Comparison of ENCODE assay signal across 9 cellular contexts in genomic region chr10:21173964-21174669, GRCh38.
DNase-seq lines count a peak whose midpoint lies in the region; ATAC-seq, FAIRE-seq and TF ChIP-seq lines count a peak whose summit lies in the region.
"Had no signal": no experiment of that assay in that cellular context is flagged by ENCODE, and none has a peak within 500 bp of the region (broad histone marks: within the 10 kb centered on the region; RNA-seq: fewer than 3 reads in every experiment).

No MANE protein-coding gene starts in this region.

- H3K27me3 ChIP-seq in astrocyte (ENCODE audit: insufficient read depth, low read length): peaks cover 3% of the 10 kb centered on the region
- peaks cover 2% of the 10 kb centered on the region; the same call in 1 of the 2 replicates for H3K27me3 ChIP-seq in iPS DF 6.9 (ENCODE audit: control insufficient read depth, insufficient read depth, low read length)

- WGBS in iPS DF 6.9 (ENCODE audit: insufficient coverage, insufficient read length): no CpG with 5 or more reads among the region's 80 CpGs

- peaks cover 7% of the 10 kb centered on the region for H3K36me3 Mint-ChIP-seq in natural killer cell treated with Interleukin-12 subunit alpha and Interleukin-12 subunit beta and Interleukin-15 and Interleukin-18, amount 100 ng/mL, for 72 hours
- H3K36me3 Mint-ChIP-seq in natural killer cell (no peaks in the 10 kb centered on the region), astrocyte (ENCODE audit: low read depth, unreplicated experiment) (no peaks in the 10 kb centered on the region)
- H3K36me3 Mint-ChIP-seq: activated naive CD4-positive, alpha-beta T cell treated with anti-CD3 and anti-CD28 coated beads, Interleukin-2, amount 50 U/mL, for 24 hours had no signal

- TF ChIP-seq CTCF in natural killer cell (IDR thresholded peaks at IDR 0.05): no peak
- TF ChIP-seq CTCF in astrocyte (IDR thresholded peaks at IDR 0.05; ENCODE audit: insufficient read depth, low read depth, low read length): no peak
- TF ChIP-seq CTCF in D721Med (IDR thresholded peaks at IDR 0.05; ENCODE audit: insufficient read depth, missing control alignments): no peak

- no peak overlapping the region for H3K27ac Mint-ChIP-seq in natural killer cell treated with Interleukin-12 subunit alpha and Interleukin-12 subunit beta and Interleukin-15 and Interleukin-18, amount 100 ng/mL, for 72 hours
- H3K27ac Mint-ChIP-seq in natural killer cell (no peak overlapping the region), astrocyte (ENCODE audit: unreplicated experiment) (no peak overlapping the region)
- H3K27ac Mint-ChIP-seq: activated naive CD4-positive, alpha-beta T cell treated with anti-CD3 and anti-CD28 coated beads, Interleukin-2, amount 50 U/mL, for 24 hours had no signal

- H3K9me3 ChIP-seq in astrocyte (ENCODE audit: insufficient read depth, low read depth, low read length) (no peaks in the 10 kb centered on the region), iPS DF 6.9 (ENCODE audit: control insufficient read depth, insufficient read depth, low read length) (no peaks in the 10 kb centered on the region)

- H3K27me3 Mint-ChIP-seq in natural killer cell treated with Interleukin-12 subunit alpha and Interleukin-12 subunit beta and Interleukin-15 and Interleukin-18, amount 100 ng/mL, for 72 hours: peaks cover 38 to 44% of the 10 kb centered on the region in 2 donors
- H3K27me3 Mint-ChIP-seq in natural killer cell (ENCODE audit: low read depth in 2 of 2) (peaks cover 40 to 58% of the 10 kb centered on the region in 2 donors), astrocyte (ENCODE audit: low read depth, unreplicated experiment) (peaks cover 1% of the 10 kb centered on the region)

- H3K9me3 Mint-ChIP-seq in natural killer cell treated with Interleukin-12 subunit alpha and Interleukin-12 subunit beta and Interleukin-15 and Interleukin-18, amount 100 ng/mL, for 72 hours: no peaks in the 10 kb centered on the region
- H3K9me3 Mint-ChIP-seq in natural killer cell (no peaks in the 10 kb centered on the region), astrocyte (ENCODE audit: unreplicated experiment) (no peaks in the 10 kb centered on the region)
- H3K9me3 Mint-ChIP-seq: activated naive CD4-positive, alpha-beta T cell treated with anti-CD3 and anti-CD28 coated beads, Interleukin-2, amount 50 U/mL, for 24 hours had no signal

- FAIRE-seq in astrocyte (lab: Jason Lieb, UNC) (no peak), D721Med (lab: Jason Lieb, UNC) (no peak)

- no peak for DNase-seq in natural killer cell treated with Interleukin-12 subunit alpha and Interleukin-12 subunit beta and Interleukin-15 and Interleukin-18, amount 100 ng/mL, for 72 hours (ENCODE audit: low spot score)
- DNase-seq in natural killer cell (no peak), NCI-H2171 (lab: John Stamatoyannopoulos, UW) (peak; percentile 38), astrocyte (ENCODE audit: low read depth) (no peak), iPS DF 6.9 (ENCODE audit: low read depth, low spot score) (no peak), skeletal muscle cell (ENCODE audit: low read depth) (no peak), D721Med (ENCODE audit: insufficient read length, low spot score) (no peak), NCI-H2196 treated with DMSO at 0.1 percent for 48 hours (lab: John Stamatoyannopoulos, UW; ENCODE audit: unreplicated experiment) (no peak)

- no peak overlapping the region for H3K9ac ChIP-seq in astrocyte (ENCODE audit: low read length)

- H3K4me3 Mint-ChIP-seq in natural killer cell treated with Interleukin-12 subunit alpha and Interleukin-12 subunit beta and Interleukin-15 and Interleukin-18, amount 100 ng/mL, for 72 hours: no peak overlapping the region
- H3K4me3 Mint-ChIP-seq in natural killer cell (no peak overlapping the region), astrocyte (ENCODE audit: unreplicated experiment) (peak overlapping the region; percentile 64)

- H3K79me2 ChIP-seq in astrocyte (ENCODE audit: insufficient read depth, low read length): no peaks in the 10 kb centered on the region

- intact Hi-C loops in natural killer cell (cut with micrococcal nuclease): no loop called here

- H3K36me3 ChIP-seq in astrocyte (ENCODE audit: insufficient read depth, low read length) (no peaks in the 10 kb centered on the region), iPS DF 6.9 (ENCODE audit: control insufficient read depth, insufficient read depth, low read length) (no peaks in the 10 kb centered on the region)

- H3K4me1 ChIP-seq in astrocyte (ENCODE audit: insufficient read depth, low read length) (peaks cover 4% of the 10 kb centered on the region), iPS DF 6.9 (ENCODE audit: control insufficient read depth, insufficient read depth, low read length) (peaks cover 2% of the 10 kb centered on the region; the same call in 1 of the 2 replicates)

- H3K4me3 ChIP-seq in astrocyte (ENCODE audit: insufficient read depth, low read depth, low read length): peak overlapping the region; percentile 59
- H3K4me3 ChIP-seq in iPS DF 6.9 (ENCODE audit: low read length): peak overlapping the region; percentile 43
- peak overlapping the region; percentile 64 for H3K4me3 ChIP-seq in skeletal muscle cell (ENCODE audit: low read depth, low read length)

- H2AFZ ChIP-seq in astrocyte (ENCODE audit: low read depth, low read length): peak overlapping the region; percentile 79

- no peak overlapping the region for H3K27ac ChIP-seq in astrocyte (ENCODE audit: low read depth, low read length)
- H3K27ac ChIP-seq in iPS DF 6.9 (ENCODE audit: low read length): no peak overlapping the region

- H4K20me1 ChIP-seq in astrocyte (ENCODE audit: insufficient read depth, low read length): no peaks in the 10 kb centered on the region

- H3K4me2 ChIP-seq in astrocyte (ENCODE audit: low read length): peak overlapping the region; percentile 91

- H3K4me1 Mint-ChIP-seq in natural killer cell treated with Interleukin-12 subunit alpha and Interleukin-12 subunit beta and Interleukin-15 and Interleukin-18, amount 100 ng/mL, for 72 hours (ENCODE audit: low read depth in 2 of 2): peaks cover 0 to 6% of the 10 kb centered on the region in 2 donors
- no peaks in the 10 kb centered on the region for H3K4me1 Mint-ChIP-seq in natural killer cell
- H3K4me1 Mint-ChIP-seq in astrocyte (ENCODE audit: low read depth, unreplicated experiment): peaks cover 12% of the 10 kb centered on the region

- ATAC-seq in natural killer cell treated with Interleukin-12 subunit alpha and Interleukin-12 subunit beta and Interleukin-15 and Interleukin-18, amount 100 ng/mL, for 72 hours: peak; percentile 43 to 46
- no peak for ATAC-seq in natural killer cell

Comparison
In these comparisons a context has a peak if more than half of its experiments do, and no peak if none do; other contexts are left out.
1. ATAC-seq: peak in natural killer cell treated with Interleukin-12 subunit alpha and Interleukin-12 subunit beta and Interleukin-15 and Interleukin-18, amount 100 ng/mL, for 72 hours (2 of 2); none in natural killer cell (0 of 3).
2. Peak in every context shown above with its lines, with median percentiles within 50 percentile points of each other: H3K4me3 ChIP-seq.